21 cellular contexts compared by ENCODE assay signal in the genomic region with DNA sequence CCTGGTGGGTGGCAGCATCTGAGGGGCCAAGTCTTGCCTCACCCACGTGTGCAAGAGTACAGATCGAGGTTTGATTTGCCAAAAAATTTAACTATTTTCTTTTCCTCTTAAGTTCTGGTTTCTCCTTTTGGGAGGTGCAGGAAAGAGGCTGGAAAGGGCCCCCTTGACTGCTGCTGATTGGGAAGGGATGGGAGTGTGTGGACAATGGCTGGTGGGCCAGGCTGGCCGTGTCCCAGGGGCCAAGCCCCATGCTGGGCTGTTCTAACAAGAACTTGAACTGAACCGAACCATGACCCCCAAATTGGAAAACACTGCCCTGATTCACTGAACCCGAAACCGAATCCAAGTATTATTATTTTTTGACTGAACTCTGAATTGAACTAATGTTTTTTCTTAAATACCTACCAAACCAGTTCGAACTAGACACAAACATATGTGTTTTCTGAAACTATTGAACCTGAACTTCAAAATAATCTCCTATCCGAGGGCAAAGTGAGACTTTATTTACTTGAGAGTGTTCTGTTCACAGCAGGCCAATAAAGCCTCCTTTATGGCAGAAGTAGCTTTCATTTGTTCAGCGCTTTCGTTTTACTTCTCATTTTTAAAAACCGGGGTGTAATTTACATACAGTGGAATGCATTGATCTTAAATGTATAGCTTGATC.
"Had no signal": no experiment of that assay in that cellular context is flagged by ENCODE, and none has a peak within 500 bp of the region (broad histone marks: within the 10 kb centered on the region; RNA-seq: fewer than 3 reads in every experiment).

No MANE protein-coding gene starts in this region.

- H3K27ac ChIP-seq: colonic mucosa, neutrophil, prostate gland, right atrium auricular region, sigmoid colon, spleen, testis, upper lobe of right lung, uterus had no signal

- H3K27me3 ChIP-seq: colonic mucosa, right atrium auricular region, testis, tibial nerve, upper lobe of right lung, uterus had no signal

- H3K9me3 ChIP-seq: colonic mucosa, neutrophil, prostate gland, right atrium auricular region, sigmoid colon, spleen, testis, tibial nerve, upper lobe of right lung, uterus had no signal

- H3K4me3 ChIP-seq: colonic mucosa, lung, prostate gland, right atrium auricular region, sigmoid colon, spleen, testis, tibial nerve, upper lobe of right lung, uterus had no signal

- H3K4me3 Mint-ChIP-seq: memory B cell; natural killer cell; stimulated activated memory B cell treated with anti-CD40 and anti-IgM and Interleukin-4, amounts not matched to agents 10 μg/mL and 1 μg/mL and 100 μg/mL, for 72 hours had no signal

- H3K4me1 Mint-ChIP-seq: memory B cell, natural killer cell had no signal

- ATAC-seq: natural killer cell; stimulated activated memory B cell treated with anti-CD40 and anti-IgM and Interleukin-4, amounts not matched to agents 10 μg/mL and 1 μg/mL and 100 μg/mL, for 72 hours; stimulated activated naive CD8-positive, alpha-beta T cell treated with anti-CD3 and anti-CD28 coated beads, Interleukin-15, Interleukin-2, amounts not matched to agents 100 U/mL and 50 U/mL, for 24 hours had no signal

- H3K4me1 ChIP-seq: colonic mucosa, uterus had no signal

- H3K9me3 Mint-ChIP-seq: memory B cell; natural killer cell; stimulated activated memory B cell treated with anti-CD40 and anti-IgM and Interleukin-4, amounts not matched to agents 10 μg/mL and 1 μg/mL and 100 μg/mL, for 72 hours had no signal

- DNase-seq: colonic mucosa; dermis blood vessel endothelial cell; effector memory CD4-positive, alpha-beta T cell; erythroblast; left ventricle myocardium superior; natural killer cell; sigmoid colon; spleen; stimulated activated CD4-positive, alpha-beta T cell treated with anti-CD3 and anti-CD28 coated beads, Interleukin-4, amount 100 ng/mL, for 4 hours; stimulated activated naive CD8-positive, alpha-beta T cell treated with anti-CD3 and anti-CD28 coated beads, Interleukin-15, Interleukin-2, amounts not matched to agents 100 U/mL and 50 U/mL, for 24 hours; substantia nigra; testis; upper lobe of right lung; uterus had no signal

- H3K27ac Mint-ChIP-seq: memory B cell; stimulated activated memory B cell treated with anti-CD40 and anti-IgM and Interleukin-4, amounts not matched to agents 10 μg/mL and 1 μg/mL and 100 μg/mL, for 72 hours had no signal

- H3K36me3 ChIP-seq: colonic mucosa, neutrophil, prostate gland, right atrium auricular region, sigmoid colon, spleen, tibial nerve, upper lobe of right lung, uterus had no signal

- H3K36me3 Mint-ChIP-seq: memory B cell; natural killer cell; stimulated activated memory B cell treated with anti-CD40 and anti-IgM and Interleukin-4, amounts not matched to agents 10 μg/mL and 1 μg/mL and 100 μg/mL, for 72 hours had no signal
